ENCODE assay signal across 8 cellular contexts in the genomic region with DNA sequence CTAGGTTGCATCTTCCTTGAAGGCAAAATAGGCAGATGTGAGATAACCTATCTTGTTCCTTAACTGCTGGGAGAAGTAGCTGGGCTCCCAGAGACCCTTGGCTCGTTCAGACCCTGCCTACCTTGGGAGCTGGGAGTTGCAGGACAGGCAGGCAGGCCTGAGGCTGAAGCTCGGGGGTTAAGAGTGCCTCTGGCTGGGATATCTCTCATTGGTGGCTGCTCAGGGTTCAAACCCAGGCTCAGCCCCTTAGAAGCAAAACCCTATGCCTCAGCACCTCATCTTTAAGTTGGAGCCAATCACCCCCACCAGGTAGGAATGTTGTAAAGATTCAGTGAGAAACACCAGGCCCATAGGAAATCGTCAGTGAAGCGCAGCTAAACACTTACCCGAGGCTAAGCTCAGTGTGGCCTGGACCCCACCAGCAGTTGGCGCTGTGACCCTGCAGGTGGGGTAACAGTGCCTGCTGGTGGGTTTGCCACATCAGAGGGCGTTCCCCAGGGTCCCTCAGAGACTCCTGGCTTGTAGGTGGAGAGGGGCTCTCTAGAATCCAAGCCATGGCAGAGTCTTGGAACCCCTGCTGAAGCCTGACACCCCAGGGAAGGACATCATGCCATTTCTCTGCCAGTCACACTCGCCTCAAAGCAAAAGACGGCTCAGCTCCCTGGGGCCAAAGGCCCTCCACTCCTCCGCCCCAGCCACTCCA. TPM values are rescaled to one million over a fixed set of nuclear protein-coding genes. Genes with fewer than 3 reads are reported as not detected.
DNase-seq lines count a peak whose midpoint lies in the region; ATAC-seq and TF ChIP-seq lines count a peak whose summit lies in the region.

No MANE protein-coding gene starts in this region.

- no peak overlapping the region for H3T11ph ChIP-seq in H9 (ENCODE audit: low read length)

- H3K79me1 ChIP-seq in H9 (ENCODE audit: insufficient read depth, low read depth, low read length, poor library complexity, severe bottlenecking): no peaks in the 10 kb centered on the region

- ATAC-seq in lower lobe of right lung: peak; percentile 86 to 90

- H3K27me3 Mint-ChIP-seq in H9 (ENCODE audit: low read depth): no peaks in the 10 kb centered on the region; the same call in none of the 2 replicates
- peaks cover 3% of the 10 kb centered on the region for H3K27me3 Mint-ChIP-seq in activated CD4-positive, alpha-beta T cell treated with anti-CD3 and anti-CD28 coated beads, Interleukin-2, amount 10 ng/mL, durations not matched to agents 7 days and 5 days

- no peak overlapping the region for H2BK120ac ChIP-seq in H9 (ENCODE audit: low read depth, low read length, poor library complexity, severe bottlenecking)

- no peak overlapping the region for H3K4ac ChIP-seq in H9 (ENCODE audit: low read depth, low read length)

- H3K4me3 Mint-ChIP-seq in H9: no peak overlapping the region
- no peak overlapping the region for H3K4me3 Mint-ChIP-seq in activated CD4-positive, alpha-beta T cell treated with anti-CD3 and anti-CD28 coated beads, Interleukin-2, amount 10 ng/mL, durations not matched to agents 7 days and 5 days

- H4K20me1 ChIP-seq in H9 (ENCODE audit: control insufficient read depth, insufficient read depth, insufficient read length): no peaks in the 10 kb centered on the region

- H3K27ac ChIP-seq in H9 (ENCODE audit: insufficient read length, low read depth, low read length) (no peak overlapping the region), lower lobe of right lung (no peak overlapping the region)

- H3K4me1 ChIP-seq in H9 (ENCODE audit: insufficient read depth, low read length) (no peaks in the 10 kb centered on the region), lower lobe of right lung (no peaks in the 10 kb centered on the region)

- no CpG with 5 or more reads among the region's 10 CpGs for WGBS in H9 (ENCODE audit: extremely low coverage, insufficient read length, low lambda C conversion rate)

- H2BK5ac ChIP-seq in H9 (ENCODE audit: insufficient read length, low read length): no peak overlapping the region

- intact Hi-C loops in lower lobe of right lung (cut with DNase I): no loop called here

- no peak overlapping the region for H3K4me2 ChIP-seq in H9 (ENCODE audit: insufficient read depth, insufficient read length, low read length)

- no peak overlapping the region for H3K27ac Mint-ChIP-seq in H9
- H3K27ac Mint-ChIP-seq in activated CD4-positive, alpha-beta T cell treated with anti-CD3 and anti-CD28 coated beads, Interleukin-2, amount 10 ng/mL, durations not matched to agents 7 days and 5 days: no peak overlapping the region

- H3K4me3 ChIP-seq in lower lobe of right lung: no peak overlapping the region

- H2BK12ac ChIP-seq in H9 (ENCODE audit: insufficient read length, low read depth, low read length): no peak overlapping the region

- no peak overlapping the region for H2BK20ac ChIP-seq in H9 (ENCODE audit: low read depth, low read length, poor library complexity, severe bottlenecking)

- H2BK15ac ChIP-seq in H9 (ENCODE audit: low read depth, low read length): no peak overlapping the region

- H4K5ac ChIP-seq in H9 (ENCODE audit: insufficient read length, low read depth, low read length): no peak overlapping the region

- no peak overlapping the region for H4K8ac ChIP-seq in H9 (replicated peaks; ENCODE audit: insufficient read length, low read depth, low read length)

- no peaks in the 10 kb centered on the region for H3K27me3 ChIP-seq in H9 (ENCODE audit: insufficient read depth, low read length)
- no peaks in the 10 kb centered on the region for H3K27me3 ChIP-seq in lower lobe of right lung (ENCODE audit: low read depth)

- H3K14ac ChIP-seq in H9 (ENCODE audit: insufficient read depth, low read length): no peak overlapping the region

- DNase-seq in GDM1 (lab: John Stamatoyannopoulos, UW) (peak; percentile 52), H9 (peak; percentile 92), NCI-H146 treated with DMSO at 0.1 percent for 48 hours (lab: John Stamatoyannopoulos, UW; ENCODE audit: unreplicated experiment) (peak; percentile 39), dermis blood vessel endothelial cell (peak; percentile 85), lower lobe of right lung (peak; percentile 70), NCI-H2196 treated with DMSO at 0.1 percent for 48 hours (lab: John Stamatoyannopoulos, UW; ENCODE audit: unreplicated experiment) (no peak)
- DNase-seq in activated CD4-positive, alpha-beta T cell treated with anti-CD3 and anti-CD28 coated beads, Interleukin-2, amount 10 ng/mL, durations not matched to agents 7 days and 5 days: peak; percentile 73
- peak; percentile 14 for DNase-seq in stimulated activated CD8-positive, alpha-beta memory T cell treated with anti-CD3 and anti-CD28 coated beads, Interleukin-12 subunit alpha, Interleukin-12 subunit beta, amount 100 ng/mL, for 24 hours (ENCODE audit: extremely low read depth)

- H3K79me2 ChIP-seq in H9 (ENCODE audit: insufficient read depth, low read length): no peaks in the 10 kb centered on the region

- H3K9me3 ChIP-seq in H9 (ENCODE audit: control insufficient read depth, low read depth, low read length): no peaks in the 10 kb centered on the region
- no peaks in the 10 kb centered on the region for H3K9me3 ChIP-seq in lower lobe of right lung

- H3K23me2 ChIP-seq in H9 (ENCODE audit: insufficient read length, low read depth, low read length, poor library complexity, severe bottlenecking): no peaks in the 10 kb centered on the region

- H3K56ac ChIP-seq in H9 (ENCODE audit: insufficient read length, low read depth, low read length): no peak overlapping the region

- H3K4me1 Mint-ChIP-seq in H9: peaks cover 3 to 7% of the 10 kb centered on the region in 2 experiments; a peak in 3 of 4 replicates
- H3K4me1 Mint-ChIP-seq in activated CD4-positive, alpha-beta T cell treated with anti-CD3 and anti-CD28 coated beads, Interleukin-2, amount 10 ng/mL, durations not matched to agents 7 days and 5 days: peaks cover 3% of the 10 kb centered on the region

- H3K23ac ChIP-seq in H9 (ENCODE audit: insufficient read length, low read depth, low read length): no peak overlapping the region

- no peak overlapping the region for H3K9ac ChIP-seq in H9 (ENCODE audit: extremely low read depth, insufficient read length, low read length)

- H3K18ac ChIP-seq in H9 (ENCODE audit: insufficient read length, low read depth, low read length): no peak overlapping the region

- no peak overlapping the region for H4K91ac ChIP-seq in H9 (ENCODE audit: insufficient read length, low read depth, low read length)

- H2AFZ ChIP-seq in H9 (ENCODE audit: low read length): no peak overlapping the region

- H3K9me3 Mint-ChIP-seq in H9: no peaks in the 10 kb centered on the region
- no peaks in the 10 kb centered on the region for H3K9me3 Mint-ChIP-seq in activated CD4-positive, alpha-beta T cell treated with anti-CD3 and anti-CD28 coated beads, Interleukin-2, amount 10 ng/mL, durations not matched to agents 7 days and 5 days

- POLR2A ChIA-PET in activated CD4-positive, alpha-beta T cell treated with anti-CD3 and anti-CD28 coated beads, Interleukin-2, amount 10 ng/mL, durations not matched to agents 7 days and 5 days (lab: Charles Lee): no interaction called here

- H2AK5ac ChIP-seq in H9 (ENCODE audit: insufficient read length, low read length): no peak overlapping the region

- H3K36me3 ChIP-seq in lower lobe of right lung: no peaks in the 10 kb centered on the region

- TF ChIP-seq CTCF in H9 (conservative IDR thresholded peaks at IDR 0.05): peak; percentile 99
- peak; percentile 82 for TF ChIP-seq CTCF in lower lobe of right lung (IDR thresholded peaks at IDR 0.05)

- no peaks in the 10 kb centered on the region; a peak in 1 of 7 replicates for H3K36me3 Mint-ChIP-seq in H9 (ENCODE audit: insufficient read depth in 1 of 3, low read depth in 3 of 3)
- H3K36me3 Mint-ChIP-seq in activated CD4-positive, alpha-beta T cell treated with anti-CD3 and anti-CD28 coated beads, Interleukin-2, amount 10 ng/mL, durations not matched to agents 7 days and 5 days (ENCODE audit: low read depth): no peaks in the 10 kb centered on the region

- CTCF ChIA-PET in activated CD4-positive, alpha-beta T cell treated with anti-CD3 and anti-CD28 coated beads, Interleukin-2, amount 10 ng/mL, durations not matched to agents 7 days and 5 days (lab: Charles Lee): interaction anchor here (0.6 to 4.6 kb wide), 20 partner anchors 8 to 177 kb away, joined by 3 to 50 read pairs (median 3); a partner anchor contains a TSS

RNA-seq across cellular contexts. Expression of a gene that starts 54.6 kb away (rescaled TPM):
- total RNA-seq in H9 (2021): 0.35 TPM in 1 of 2 replicates, not detected in the other
- not detected for total RNA-seq in activated CD4-positive, alpha-beta T cell treated with anti-CD3 and anti-CD28 coated beads, Interleukin-2, amount 10 ng/mL, durations not matched to agents 7 days and 5 days
- total RNA-seq in dermis blood vessel endothelial cell: not detected in 2 replicates
- total RNA-seq in lower lobe of right lung: 0.18 TPM

RNA-seq across cellular contexts. Expression of a gene that starts 55.9 kb away (rescaled TPM):
- total RNA-seq in H9 (2021) (not detected in 2 replicates), dermis blood vessel endothelial cell (0.09 TPM in 1 of 2 replicates, not detected in the other), lower lobe of right lung (5.2 TPM)
- total RNA-seq in activated CD4-positive, alpha-beta T cell treated with anti-CD3 and anti-CD28 coated beads, Interleukin-2, amount 10 ng/mL, durations not matched to agents 7 days and 5 days: under 1 TPM; 0.60 to 0.69 TPM
